8 cellular contexts compared by ENCODE assay signal in the genomic region with DNA sequence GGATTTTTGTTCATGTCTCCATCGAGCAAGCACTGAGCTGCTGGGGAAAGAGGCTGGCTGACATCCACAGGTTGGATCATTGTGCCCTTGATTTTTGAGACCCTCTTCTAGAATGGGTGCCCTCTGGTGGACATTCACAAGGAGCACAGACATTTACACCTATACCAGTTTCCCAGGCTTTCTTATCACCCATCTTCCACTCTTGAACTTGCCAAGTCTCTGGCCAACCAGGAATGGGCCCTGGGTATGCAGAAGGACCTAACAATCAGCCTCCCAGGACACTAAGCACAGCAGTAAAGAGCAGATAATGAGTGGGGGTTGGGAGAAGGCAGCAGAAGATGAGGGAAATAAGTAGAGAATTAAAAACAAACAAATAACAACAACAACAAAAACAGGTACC. TPM values are rescaled to one million over a fixed set of nuclear protein-coding genes. Genes with fewer than 3 reads are reported as not detected.
DNase-seq lines count a peak whose midpoint lies in the region; ATAC-seq, FAIRE-seq and TF ChIP-seq lines count a peak whose summit lies in the region.

No MANE protein-coding gene starts in this region.

- no peak for TF ChIP-seq CTCF in ovary (IDR thresholded peaks at IDR 0.05)

- no peak overlapping the region for H3K4me3 ChIP-seq in ovary

- no peak for TF ChIP-seq EP300 in ovary (IDR thresholded peaks at IDR 0.05)

- no peaks in the 10 kb centered on the region for H3K27me3 ChIP-seq in ovary

- 0% methylated on average over 1 of the region's 1 CpG for WGBS in ovary, 3 donors

- peak; percentile 61 for FAIRE-seq in G401.6 (lab: Jason Lieb, UNC)

- TF ChIP-seq POLR2A in ovary (IDR thresholded peaks at IDR 0.05): no peak

- intact Hi-C loops in ovary (cut with DNase I): no loop called here

- H3K27ac ChIP-seq in ovary: no peak overlapping the region

- peak; percentile 81 for DNase-seq in NCI-H2227 (lab: John Stamatoyannopoulos, UW; ENCODE audit: unreplicated experiment)
- DNase-seq in activated CD4-positive, CD25-positive, alpha-beta regulatory T cell treated with anti-CD3 and anti-CD28 coated beads, Interleukin-2, amount 50 U/mL, for 16 hours (ENCODE audit: low read depth, low spot score): peak; percentile 19
- peak; percentile 55 to 80 for DNase-seq in dermis microvascular lymphatic vessel endothelial cell (ENCODE audit: low read depth in 2 of 2)
- DNase-seq in memory B cell (ENCODE audit: low spot score in 2 of 2): peak; percentile 10 to 17
- peak; percentile 39 to 48 for DNase-seq in stimulated activated naive CD8-positive, alpha-beta T cell treated with anti-CD3 and anti-CD28 coated beads, Interleukin-15, amount 100 ng/mL, for 72 hours
- no peak for DNase-seq in ovary

- peak; percentile 64 for ATAC-seq in HG02973 (IDR thresholded peaks at IDR 0.05; ENCODE audit: unreplicated experiment)
- peak; percentile 48 for ATAC-seq in memory B cell (ENCODE audit: low read depth)
- peak; percentile 91 for ATAC-seq in stimulated activated naive CD8-positive, alpha-beta T cell treated with anti-CD3 and anti-CD28 coated beads, Interleukin-15, amount 100 ng/mL, for 72 hours

- no peaks in the 10 kb centered on the region for H3K36me3 Mint-ChIP-seq in memory B cell

- peaks cover 16% of the 10 kb centered on the region for H3K4me1 Mint-ChIP-seq in memory B cell
- H3K4me1 Mint-ChIP-seq in stimulated activated naive CD8-positive, alpha-beta T cell treated with anti-CD3 and anti-CD28 coated beads, Interleukin-15, amount 100 ng/mL, for 72 hours: peaks cover 14% of the 10 kb centered on the region

- no peak overlapping the region for H3K4me3 Mint-ChIP-seq in memory B cell
- no peak overlapping the region for H3K4me3 Mint-ChIP-seq in stimulated activated naive CD8-positive, alpha-beta T cell treated with anti-CD3 and anti-CD28 coated beads, Interleukin-15, amount 100 ng/mL, for 72 hours

- no peaks in the 10 kb centered on the region for H3K36me3 ChIP-seq in ovary

- H3K9me3 ChIP-seq in ovary: no peaks in the 10 kb centered on the region

- H3K9me3 Mint-ChIP-seq in memory B cell: no peaks in the 10 kb centered on the region
- no peaks in the 10 kb centered on the region for H3K9me3 Mint-ChIP-seq in stimulated activated naive CD8-positive, alpha-beta T cell treated with anti-CD3 and anti-CD28 coated beads, Interleukin-15, amount 100 ng/mL, for 72 hours

- H3K27me3 Mint-ChIP-seq in memory B cell: no peaks in the 10 kb centered on the region
- peaks cover 7% of the 10 kb centered on the region for H3K27me3 Mint-ChIP-seq in stimulated activated naive CD8-positive, alpha-beta T cell treated with anti-CD3 and anti-CD28 coated beads, Interleukin-15, amount 100 ng/mL, for 72 hours

- no peaks in the 10 kb centered on the region for H3K4me1 ChIP-seq in ovary (ENCODE audit: insufficient read depth)

- H3K27ac Mint-ChIP-seq in memory B cell: no peak overlapping the region
- no peak overlapping the region for H3K27ac Mint-ChIP-seq in stimulated activated naive CD8-positive, alpha-beta T cell treated with anti-CD3 and anti-CD28 coated beads, Interleukin-15, amount 100 ng/mL, for 72 hours

RNA-seq across cellular contexts. Expression of a gene that starts 5.7 kb away (rescaled TPM):
- total RNA-seq in dermis microvascular lymphatic vessel endothelial cell (27.1 and 29.7 TPM in 2 replicates), ovary (10 to 100 TPM; 26.2 to 37.7 (median 30.5) TPM)
- polyA plus RNA-seq in ovary: 10 to 100 TPM; 15.7 to 28.7 TPM

RNA-seq across cellular contexts. Expression of a gene that starts 22.9 kb away (rescaled TPM):
- total RNA-seq in dermis microvascular lymphatic vessel endothelial cell: under 0.01 and 0.26 TPM in 2 replicates
- 1 to 10 TPM in 4 of 7 donors, under 1 TPM in 3; 0.24 to 5.2 (median 1.5) TPM for total RNA-seq in ovary
- 1 to 10 TPM in 1 of 2 donors, under 1 TPM in 1; 0.73 to 2.7 TPM for polyA plus RNA-seq in ovary

Comparison
In these comparisons a context has a peak if more than half of its experiments do, and no peak if none do; other contexts are left out.
1. DNase-seq: peak in NCI-H2227 (single experiment), activated CD4-positive, CD25-positive, alpha-beta regulatory T cell treated with anti-CD3 and anti-CD28 coated beads, Interleukin-2, amount 50 U/mL, for 16 hours (single experiment), dermis microvascular lymphatic vessel endothelial cell (2 of 2), memory B cell (2 of 2) and stimulated activated naive CD8-positive, alpha-beta T cell treated with anti-CD3 and anti-CD28 coated beads, Interleukin-15, amount 100 ng/mL, for 72 hours (2 of 2); none in ovary (0 of 5).
2. Peak in every context shown above with its lines, with median percentiles within 50 percentile points of each other: ATAC-seq.